26 cellular contexts compared by ENCODE assay signal in the genomic region with DNA sequence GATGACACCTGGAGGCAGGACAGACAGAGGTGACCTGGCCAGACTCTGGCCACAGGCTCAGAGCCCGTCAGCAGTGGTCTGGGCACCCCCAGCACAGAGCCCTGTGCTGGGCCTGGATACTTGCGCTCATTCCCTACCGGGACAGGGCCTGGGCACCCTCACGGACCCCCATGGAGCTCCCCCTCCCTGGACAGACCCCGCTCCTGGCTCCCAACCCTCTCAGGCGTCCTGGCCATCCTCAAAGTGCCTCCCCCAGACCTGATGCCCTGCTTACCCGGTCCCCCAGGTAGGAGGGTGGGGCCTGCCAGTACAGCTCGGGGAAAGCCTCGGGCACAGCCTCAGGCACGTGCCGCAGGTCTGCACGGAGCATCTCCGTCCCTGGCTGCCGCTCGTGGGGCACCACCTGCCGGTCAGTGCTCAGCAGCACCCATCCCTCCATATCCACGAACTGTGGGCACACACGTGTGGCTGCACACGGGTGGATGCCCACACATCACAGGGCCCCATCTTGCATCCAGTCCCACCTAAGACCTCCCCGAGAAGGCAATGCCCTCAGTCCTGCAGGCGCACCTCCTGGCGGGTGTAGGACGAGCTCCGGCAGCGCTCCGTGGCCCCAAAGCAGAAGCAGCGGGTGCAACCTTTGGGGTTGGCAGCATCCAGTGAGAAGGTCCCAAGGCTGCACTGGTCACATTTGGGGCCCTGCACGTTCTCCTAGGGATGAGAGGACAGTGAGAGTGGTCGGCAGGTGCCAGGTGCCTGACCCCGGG.
"Had no signal": no experiment of that assay in that cellular context is flagged by ENCODE, and none has a peak within 500 bp of the region (broad histone marks: within the 10 kb centered on the region; RNA-seq: fewer than 3 reads in every experiment).

No MANE protein-coding gene starts in this region.

- H3K27ac Mint-ChIP-seq: activated B cell treated with CpG ODN at 0.5 μM for 24 hours; activated CD4-positive, alpha-beta T cell treated with anti-CD3 and anti-CD28 coated beads, Interleukin-2, amount 10 ng/mL, durations not matched to agents 24 days and 14 days; activated CD8-positive, alpha-beta memory T cell treated with anti-CD3 and anti-CD28 coated beads, Interleukin-2, amount 10 ng/mL, durations not matched to agents 7 days and 5 days; activated naive CD4-positive, alpha-beta T cell treated with anti-CD3 and anti-CD28 coated beads, Interleukin-2, amount 50 U/mL, for 24 hours; activated T-cell treated with anti-CD3 and anti-CD28 coated beads, Interleukin-2, amount 50 U/mL, for 24 hours; activated T-helper 1 cell treated with anti-CD3 and anti-CD28 coated beads, Interleukin-12 subunit alpha, Interleukin-12 subunit beta, Interleukin-2, Interleukin-4 antibody, amounts not matched to agents 30 ng/mL and 10 ng/mL and 1 ng/mL, durations not matched to agents 14 hours and 24 hours and 36 hours; T-helper 17 cell had no signal

- H3K4me1 ChIP-seq: ascending aorta, body of pancreas, Peyer's patch had no signal

- H3K4me2 ChIP-seq: KMS-11 had no signal

- H3K27ac ChIP-seq: ascending aorta, body of pancreas, KMS-11, Peyer's patch had no signal

- ATAC-seq: activated CD8-positive, alpha-beta memory T cell treated with anti-CD3 and anti-CD28 coated beads, Interleukin-2, amount 10 ng/mL, durations not matched to agents 7 days and 5 days; body of pancreas; T-helper 17 cell had no signal

- H3K9me3 Mint-ChIP-seq: activated B cell treated with CpG ODN at 0.5 μM for 24 hours; activated CD4-positive, alpha-beta T cell treated with anti-CD3 and anti-CD28 coated beads, Interleukin-2, amount 10 ng/mL, durations not matched to agents 24 days and 14 days; activated naive CD4-positive, alpha-beta T cell treated with anti-CD3 and anti-CD28 coated beads, Interleukin-2, amount 50 U/mL, for 24 hours; activated T-cell treated with anti-CD3 and anti-CD28 coated beads, Interleukin-2, amount 50 U/mL, for 24 hours; activated T-helper 1 cell treated with anti-CD3 and anti-CD28 coated beads, Interleukin-12 subunit alpha, Interleukin-12 subunit beta, Interleukin-2, Interleukin-4 antibody, amounts not matched to agents 30 ng/mL and 10 ng/mL and 1 ng/mL, durations not matched to agents 14 hours and 24 hours and 36 hours had no signal

- H3K4me3 ChIP-seq: ascending aorta, body of pancreas, MG63, Peyer's patch had no signal

- H3K9me3 ChIP-seq: ascending aorta, body of pancreas, MG63, Peyer's patch had no signal

- H3K27me3 Mint-ChIP-seq: activated B cell treated with CpG ODN at 0.5 μM for 24 hours; activated CD4-positive, alpha-beta T cell treated with anti-CD3 and anti-CD28 coated beads, Interleukin-2, amount 10 ng/mL, durations not matched to agents 24 days and 14 days; activated CD8-positive, alpha-beta memory T cell treated with anti-CD3 and anti-CD28 coated beads, Interleukin-2, amount 10 ng/mL, durations not matched to agents 7 days and 5 days; activated naive CD4-positive, alpha-beta T cell treated with anti-CD3 and anti-CD28 coated beads, Interleukin-2, amount 50 U/mL, for 24 hours; activated T-cell treated with anti-CD3 and anti-CD28 coated beads, Interleukin-2, amount 50 U/mL, for 24 hours had no signal

- H3K36me3 Mint-ChIP-seq: activated CD8-positive, alpha-beta memory T cell treated with anti-CD3 and anti-CD28 coated beads, Interleukin-2, amount 10 ng/mL, durations not matched to agents 7 days and 5 days; activated naive CD4-positive, alpha-beta T cell treated with anti-CD3 and anti-CD28 coated beads, Interleukin-2, amount 50 U/mL, for 24 hours had no signal

- H3K4me1 Mint-ChIP-seq: activated B cell treated with CpG ODN at 0.5 μM for 24 hours; activated CD4-positive, alpha-beta T cell treated with anti-CD3 and anti-CD28 coated beads, Interleukin-2, amount 10 ng/mL, durations not matched to agents 24 days and 14 days; activated CD8-positive, alpha-beta memory T cell treated with anti-CD3 and anti-CD28 coated beads, Interleukin-2, amount 10 ng/mL, durations not matched to agents 7 days and 5 days; activated naive CD4-positive, alpha-beta T cell treated with anti-CD3 and anti-CD28 coated beads, Interleukin-2, amount 50 U/mL, for 24 hours had no signal

- H3K27me3 ChIP-seq: ascending aorta, body of pancreas, MG63, Peyer's patch had no signal

- H3K9ac ChIP-seq: KMS-11 had no signal

- H3K4me3 Mint-ChIP-seq: activated B cell treated with CpG ODN at 0.5 μM for 24 hours; activated CD4-positive, alpha-beta T cell treated with anti-CD3 and anti-CD28 coated beads, Interleukin-2, amount 10 ng/mL, durations not matched to agents 24 days and 14 days; activated CD8-positive, alpha-beta memory T cell treated with anti-CD3 and anti-CD28 coated beads, Interleukin-2, amount 10 ng/mL, durations not matched to agents 7 days and 5 days; activated naive CD4-positive, alpha-beta T cell treated with anti-CD3 and anti-CD28 coated beads, Interleukin-2, amount 50 U/mL, for 24 hours; activated T-cell treated with anti-CD3 and anti-CD28 coated beads, Interleukin-2, amount 50 U/mL, for 24 hours; activated T-helper 1 cell treated with anti-CD3 and anti-CD28 coated beads, Interleukin-12 subunit alpha, Interleukin-12 subunit beta, Interleukin-2, Interleukin-4 antibody, amounts not matched to agents 30 ng/mL and 10 ng/mL and 1 ng/mL, durations not matched to agents 14 hours and 24 hours and 36 hours; T-helper 17 cell had no signal

- DNase-seq: activated B cell treated with CpG ODN at 0.5 μM for 24 hours; activated CD4-positive, alpha-beta T cell treated with anti-CD3 and anti-CD28 coated beads for 1 hour; activated CD4-positive, alpha-beta T cell treated with anti-CD3 and anti-CD28 coated beads, Interleukin-2, amount 10 ng/mL, durations not matched to agents 24 days and 14 days; activated CD4-positive, alpha-beta T cell treated with anti-CD3 and anti-CD28 coated beads, Interleukin-2, amount 50 U/mL, for 48 hours; activated CD8-positive, alpha-beta memory T cell treated with anti-CD3 and anti-CD28 coated beads, Interleukin-2, amount 10 ng/mL, durations not matched to agents 7 days and 5 days; activated effector memory CD4-positive, alpha-beta T cell treated with Interleukin-2 at 50 U/mL for 16 hours; activated naive CD4-positive, alpha-beta T cell; activated T-cell treated with anti-CD3 and anti-CD28 coated beads, Interleukin-2, amount 50 U/mL, for 24 hours; body of pancreas; central memory CD4-positive, alpha-beta T cell; MG63; MV-4-11; NCI-H1092 treated with DMSO at 0.1 percent for 48 hours; NCI-H1417 treated with DMSO at 0.1 percent for 48 hours; NCI-H187; NCI-H2081; NCI-H510A treated with DMSO at 0.1 percent for 48 hours; NCI-H69; Peyer's patch; SIG-M5; T-helper 17 cell; T-helper 9 cell had no signal
